In genomic region chr1:200738733-200739498, GRCh38 we compare ENCODE assay signal across 8 cellular contexts. TPM values are rescaled to one million over a fixed set of nuclear protein-coding genes. Genes with fewer than 3 reads are reported as not detected.
A peak's percentile ranks its signal among the peaks of the same experiment; 100 is the strongest.
DNase-seq lines count a peak whose midpoint lies in the region; ATAC-seq and TF ChIP-seq lines count a peak whose summit lies in the region.

A gene with protein sequence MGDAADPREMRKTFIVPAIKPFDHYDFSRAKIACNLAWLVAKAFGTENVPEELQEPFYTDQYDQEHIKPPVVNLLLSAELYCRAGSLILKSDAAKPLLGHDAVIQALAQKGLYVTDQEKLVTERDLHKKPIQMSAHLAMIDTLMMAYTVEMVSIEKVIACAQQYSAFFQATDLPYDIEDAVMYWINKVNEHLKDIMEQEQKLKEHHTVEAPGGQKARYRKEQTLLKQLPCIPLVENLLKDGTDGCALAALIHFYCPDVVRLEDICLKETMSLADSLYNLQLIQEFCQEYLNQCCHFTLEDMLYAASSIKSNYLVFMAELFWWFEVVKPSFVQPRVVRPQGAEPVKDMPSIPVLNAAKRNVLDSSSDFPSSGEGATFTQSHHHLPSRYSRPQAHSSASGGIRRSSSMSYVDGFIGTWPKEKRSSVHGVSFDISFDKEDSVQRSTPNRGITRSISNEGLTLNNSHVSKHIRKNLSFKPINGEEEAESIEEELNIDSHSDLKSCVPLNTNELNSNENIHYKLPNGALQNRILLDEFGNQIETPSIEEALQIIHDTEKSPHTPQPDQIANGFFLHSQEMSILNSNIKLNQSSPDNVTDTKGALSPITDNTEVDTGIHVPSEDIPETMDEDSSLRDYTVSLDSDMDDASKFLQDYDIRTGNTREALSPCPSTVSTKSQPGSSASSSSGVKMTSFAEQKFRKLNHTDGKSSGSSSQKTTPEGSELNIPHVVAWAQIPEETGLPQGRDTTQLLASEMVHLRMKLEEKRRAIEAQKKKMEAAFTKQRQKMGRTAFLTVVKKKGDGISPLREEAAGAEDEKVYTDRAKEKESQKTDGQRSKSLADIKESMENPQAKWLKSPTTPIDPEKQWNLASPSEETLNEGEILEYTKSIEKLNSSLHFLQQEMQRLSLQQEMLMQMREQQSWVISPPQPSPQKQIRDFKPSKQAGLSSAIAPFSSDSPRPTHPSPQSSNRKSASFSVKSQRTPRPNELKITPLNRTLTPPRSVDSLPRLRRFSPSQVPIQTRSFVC (N-terminal part only) (plus strand): TSS chr1:200738893. CDS start chr1:200739828, 935 bp downstream.

- H3K27me3 Mint-ChIP-seq in IgD-negative memory B cell = peaks cover 9% of the 10 kb centered on the region
- no peaks in the 10 kb centered on the region for H3K27me3 Mint-ChIP-seq in nephron (ENCODE audit: low read depth)
- H3K27me3 Mint-ChIP-seq in stimulated activated naive CD8-positive, alpha-beta T cell treated with anti-CD3 and anti-CD28 coated beads, Interleukin-15, Interleukin-2, amounts not matched to agents 100 ng/mL and 50 ng/mL, for 24 hours = peaks cover 9% of the 10 kb centered on the region

- peak; percentile 94 for DNase-seq in COLO829 (ENCODE audit: low spot score)
- peak; percentile 86 for DNase-seq in RWPE2 (ENCODE audit: low spot score)
- peak; percentile 28 for DNase-seq in activated gamma-delta T cell (lab: John Stamatoyannopoulos, UW)
- DNase-seq in fibroblast of the aortic adventitia (ENCODE audit: low read depth) = peak; percentile 82

- TF ChIP-seq CTCF in RWPE2 (IDR thresholded peaks at IDR 0.05; ENCODE audit: poor library complexity, severe bottlenecking) (no peak), fibroblast of the aortic adventitia (IDR thresholded peaks at IDR 0.05; ENCODE audit: insufficient read depth, low read length) (no peak), nephron (IDR thresholded peaks at IDR 0.05; ENCODE audit: unreplicated experiment in 3 of 3) (no peak)

- H3K9me3 Mint-ChIP-seq in IgD-negative memory B cell = no peaks in the 10 kb centered on the region
- no peaks in the 10 kb centered on the region for H3K9me3 Mint-ChIP-seq in nephron
- H3K9me3 Mint-ChIP-seq in stimulated activated naive CD8-positive, alpha-beta T cell treated with anti-CD3 and anti-CD28 coated beads, Interleukin-15, Interleukin-2, amounts not matched to agents 100 ng/mL and 50 ng/mL, for 24 hours = no peaks in the 10 kb centered on the region

- H3K4me3 Mint-ChIP-seq in IgD-negative memory B cell (peak within 1 kb of the TSS; percentile 83 to 99 (median 93)), nephron (peak within 1 kb of the TSS; percentile 97 to 100 (median 98))
- peak within 1 kb of the TSS; percentile 93 for H3K4me3 Mint-ChIP-seq in stimulated activated naive CD8-positive, alpha-beta T cell treated with anti-CD3 and anti-CD28 coated beads, Interleukin-15, Interleukin-2, amounts not matched to agents 100 ng/mL and 50 ng/mL, for 24 hours

- H3K4me1 ChIP-seq in RWPE2 (ENCODE audit: insufficient read depth, poor library complexity, severe bottlenecking) = peaks cover 24% of the 10 kb centered on the region

- H3K4me3 ChIP-seq in RWPE2 (ENCODE audit: severe bottlenecking) = peak within 1 kb of the TSS; percentile 100
- H3K4me3 ChIP-seq in fibroblast of the aortic adventitia (ENCODE audit: low read depth, low read length) = peak within 1 kb of the TSS; percentile 98

- H3K36me3 Mint-ChIP-seq in IgD-negative memory B cell = no peaks in the 10 kb centered on the region
- peaks cover 4% of the 10 kb centered on the region for H3K36me3 Mint-ChIP-seq in nephron (ENCODE audit: low read depth)
- no peaks in the 10 kb centered on the region for H3K36me3 Mint-ChIP-seq in stimulated activated naive CD8-positive, alpha-beta T cell treated with anti-CD3 and anti-CD28 coated beads, Interleukin-15, Interleukin-2, amounts not matched to agents 100 ng/mL and 50 ng/mL, for 24 hours (ENCODE audit: low read depth)

- H3K36me3 ChIP-seq in RWPE2 (ENCODE audit: low read depth) = peaks cover 42% of the 10 kb centered on the region

- peak within 1 kb of the TSS; percentile 97 for H3K27ac ChIP-seq in RWPE2 (ENCODE audit: poor library complexity, severe bottlenecking)

- H3K27ac Mint-ChIP-seq in IgD-negative memory B cell (peak within 1 kb of the TSS; percentile 13 to 83 (median 53)), nephron (peak within 1 kb of the TSS; percentile 99)
- H3K27ac Mint-ChIP-seq in stimulated activated naive CD8-positive, alpha-beta T cell treated with anti-CD3 and anti-CD28 coated beads, Interleukin-15, Interleukin-2, amounts not matched to agents 100 ng/mL and 50 ng/mL, for 24 hours = peak within 1 kb of the TSS; percentile 89

- no peaks in the 10 kb centered on the region for H3K27me3 ChIP-seq in RWPE2 (ENCODE audit: insufficient read depth, poor library complexity, severe bottlenecking)

- no peaks in the 10 kb centered on the region for H3K9me3 ChIP-seq in RWPE2 (ENCODE audit: severe bottlenecking)

- peak; percentile 53 for ATAC-seq in GM21390 (IDR thresholded peaks at IDR 0.05; ENCODE audit: unreplicated experiment)
- peak; percentile 83 for ATAC-seq in RWPE2 (ENCODE audit: low read depth)

- H3K4me1 Mint-ChIP-seq in IgD-negative memory B cell (peaks cover 14 to 25% (median 21%) of the 10 kb centered on the region in 3 donors), nephron (peaks cover 43% of the 10 kb centered on the region)
- peaks cover 54% of the 10 kb centered on the region for H3K4me1 Mint-ChIP-seq in stimulated activated naive CD8-positive, alpha-beta T cell treated with anti-CD3 and anti-CD28 coated beads, Interleukin-15, Interleukin-2, amounts not matched to agents 100 ng/mL and 50 ng/mL, for 24 hours (ENCODE audit: low read depth)

RNA-seq across cellular contexts. Expression of the gene that starts here (rescaled TPM):
- 0.06 TPM for polyA plus RNA-seq in IgD-negative memory B cell
- total RNA-seq in fibroblast of the aortic adventitia (ENCODE audit: low replicate concordance) = 53.8 and 57.5 TPM in 2 replicates

Comparison
In these comparisons a context has a peak if more than half of its experiments do, and no peak if none do; other contexts are left out.
1. Peak in every context shown above with its lines: DNase-seq, ATAC-seq, H3K4me3 ChIP-seq and H3K27ac ChIP-seq.
2. DNase-seq: peak in every context shown above with its lines; median percentile 94 in COLO829; 86 in RWPE2; 82 in fibroblast of the aortic adventitia; 28 in activated gamma-delta T cell.